20 cellular contexts compared by ENCODE assay signal in the genomic region with DNA sequence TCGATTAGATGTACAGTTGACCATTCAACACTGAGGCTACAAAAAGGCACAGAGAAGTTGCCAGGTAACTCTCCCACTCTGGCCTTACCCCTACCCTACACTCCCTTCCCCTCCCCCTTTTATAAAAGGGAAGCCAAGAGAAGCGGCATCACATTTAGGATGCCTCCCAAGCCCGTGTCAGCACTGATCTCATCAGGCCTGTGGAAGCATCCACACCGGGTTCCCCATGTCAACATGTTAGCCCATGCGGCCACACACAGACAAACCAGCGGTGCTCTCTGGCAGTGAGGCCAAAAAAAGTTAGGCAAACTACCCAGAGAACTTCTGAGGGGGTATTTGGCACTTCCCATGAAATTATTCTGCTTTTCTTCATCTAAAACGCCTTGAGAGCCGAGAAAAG. TPM values are rescaled to one million over a fixed set of nuclear protein-coding genes. Genes with fewer than 3 reads are reported as not detected.
DNase-seq lines count a peak whose midpoint lies in the region; ATAC-seq, FAIRE-seq and TF ChIP-seq lines count a peak whose summit lies in the region.
"Had no signal": no experiment of that assay in that cellular context is flagged by ENCODE, and none has a peak within 500 bp of the region (broad histone marks: within the 10 kb centered on the region; RNA-seq: fewer than 3 reads in every experiment).

No MANE protein-coding gene starts in this region.

- no peaks in the 10 kb centered on the region for H3K9me3 ChIP-seq in mesenchymal stem cell (ENCODE audit: control insufficient read depth, low read length)
- no peaks in the 10 kb centered on the region for H3K9me3 ChIP-seq in effector memory CD4-positive, alpha-beta T cell (ENCODE audit: control insufficient read depth, low read length)
- H3K9me3 ChIP-seq in pancreas, result no peaks in the 10 kb centered on the region
- H3K9me3 ChIP-seq: Peyer's patch had no signal

- H3K27ac ChIP-seq in caudate nucleus (ENCODE audit: low read depth, low read length) (peak overlapping the region; percentile 46), mesenchymal stem cell (ENCODE audit: low read length, poor library complexity, severe bottlenecking) (no peak overlapping the region), pancreas (no peak overlapping the region)
- no peak overlapping the region for H3K27ac ChIP-seq in effector memory CD4-positive, alpha-beta T cell (ENCODE audit: insufficient read depth, low read length, poor library complexity, severe bottlenecking)
- H3K27ac ChIP-seq: BLaER1 treated with 17β-estradiol and CSF1 and Interleukin-3, amounts not matched to agents 10 nM and 100 nM; Peyer's patch had no signal

- H4K91ac ChIP-seq in mesenchymal stem cell (ENCODE audit: low read length), result no peak overlapping the region

- no peak overlapping the region for H2AK5ac ChIP-seq in mesenchymal stem cell (ENCODE audit: low read length, severe bottlenecking)

- TF ChIP-seq CTCF in pancreas (IDR thresholded peaks at IDR 0.05), result no peak

- H3K9me3 Mint-ChIP-seq in effector memory CD8-positive, alpha-beta T cell, result no peaks in the 10 kb centered on the region
- H3K9me3 Mint-ChIP-seq: CD8-positive, alpha-beta memory T cell; GM23338 had no signal

- no peak for FAIRE-seq in pancreas (lab: Jason Lieb, UNC)
- FAIRE-seq: D721Med, HepG2 had no signal

- H3K4me1 ChIP-seq in mesenchymal stem cell (ENCODE audit: control insufficient read depth, insufficient read depth, low read depth, low read length), result peaks cover 2% of the 10 kb centered on the region
- H3K4me1 ChIP-seq in effector memory CD4-positive, alpha-beta T cell (ENCODE audit: control insufficient read depth, insufficient read depth, low read length, poor library complexity, severe bottlenecking), result no peaks in the 10 kb centered on the region
- peaks cover 0 to 4% (median 0%) of the 10 kb centered on the region in 3 donors for H3K4me1 ChIP-seq in pancreas
- H3K4me1 ChIP-seq: BLaER1 treated with 17β-estradiol and CSF1 and Interleukin-3, amounts not matched to agents 10 nM and 100 nM; Peyer's patch had no signal

- no peak overlapping the region for H2BK15ac ChIP-seq in mesenchymal stem cell (ENCODE audit: low read depth, poor library complexity, severe bottlenecking)

- H3K23ac ChIP-seq in mesenchymal stem cell (ENCODE audit: low read length in 2 of 2), result no peak overlapping the region

- no peak overlapping the region for H3K4me3 Mint-ChIP-seq in effector memory CD8-positive, alpha-beta T cell
- H3K4me3 Mint-ChIP-seq: CD8-positive, alpha-beta memory T cell; GM23338 had no signal

- ATAC-seq in Right ventricle myocardium superior (ENCODE audit: poor library complexity), result peak; percentile 63
- ATAC-seq in effector memory CD8-positive, alpha-beta T cell (replicated peaks), result no peak
- no peak for ATAC-seq in pancreas
- no peak for ATAC-seq in GM19351 (IDR thresholded peaks at IDR 0.05; ENCODE audit: unreplicated experiment)
- ATAC-seq: GM23338 had no signal

- H3K4me2 ChIP-seq in mesenchymal stem cell (ENCODE audit: low read length, poor library complexity, severe bottlenecking), result no peak overlapping the region
- H3K4me2 ChIP-seq: BLaER1 treated with 17β-estradiol and CSF1 and Interleukin-3, amounts not matched to agents 10 nM and 100 nM; GM23338 had no signal

- H3K4me3 ChIP-seq in mesenchymal stem cell (ENCODE audit: insufficient read depth in 1 of 2, low read depth in 1 of 2, low read length in 2 of 2) (no peak overlapping the region), pancreas (no peak overlapping the region)
- no peak overlapping the region for H3K4me3 ChIP-seq in effector memory CD4-positive, alpha-beta T cell (ENCODE audit: insufficient read depth, low read depth, low read length, poor library complexity, severe bottlenecking)
- H3K4me3 ChIP-seq: BLaER1 treated with 17β-estradiol and CSF1 and Interleukin-3, amounts not matched to agents 10 nM and 100 nM; GM23338; Peyer's patch had no signal

- H2BK5ac ChIP-seq in mesenchymal stem cell (ENCODE audit: low read depth, low read length, poor library complexity, severe bottlenecking), result no peak overlapping the region

- intact Hi-C loops in Right ventricle myocardium superior (cut with DNase I), result no loop called here
- intact Hi-C loops in cardiac septum (cut with DNase I), result no loop called here
- intact Hi-C loops in pancreas (cut with DNase I), result no loop called here

- no peak overlapping the region for H3K4ac ChIP-seq in mesenchymal stem cell (ENCODE audit: low read depth in 1 of 2, low read length in 2 of 2)

- DNase-seq in Right ventricle myocardium superior (no peak), cardiac septum (ENCODE audit: low spot score) (no peak), caudate nucleus (lab: John Stamatoyannopoulos, UW) (no peak), mesenchymal stem cell (no peak), pancreas (no peak)
- DNase-seq in effector memory CD8-positive, alpha-beta T cell, result no peak
- DNase-seq in effector memory CD4-positive, alpha-beta T cell, result no peak
- DNase-seq: 8988T; CD8-positive, alpha-beta memory T cell; DMS79 treated with DMSO at 0.1 percent for 48 hours; NCI-H1048; NCI-H1436 treated with DMSO at 0.1 percent for 48 hours; NCI-H524; Peyer's patch; SIG-M5 had no signal

- no peaks in the 10 kb centered on the region for H3K36me3 Mint-ChIP-seq in effector memory CD8-positive, alpha-beta T cell (ENCODE audit: insufficient read depth)
- H3K36me3 Mint-ChIP-seq: CD8-positive, alpha-beta memory T cell had no signal

- no peak overlapping the region for H2BK120ac ChIP-seq in mesenchymal stem cell (ENCODE audit: low read depth, low read length)

- H4K8ac ChIP-seq in mesenchymal stem cell (ENCODE audit: low read length), result no peak overlapping the region

- H2AFZ ChIP-seq in mesenchymal stem cell (ENCODE audit: low read depth, low read length), result no peak overlapping the region
- H2AFZ ChIP-seq: GM23338 had no signal

- H3K36me3 ChIP-seq in mesenchymal stem cell (ENCODE audit: control insufficient read depth in 1 of 2, insufficient read depth in 2 of 2, low read depth in 1 of 2, low read length in 2 of 2), result peaks cover 22 to 85% of the 10 kb centered on the region in 2 experiments
- no peaks in the 10 kb centered on the region for H3K36me3 ChIP-seq in effector memory CD4-positive, alpha-beta T cell (ENCODE audit: control insufficient read depth, insufficient read depth, low read length)
- H3K36me3 ChIP-seq in pancreas, result no peaks in the 10 kb centered on the region
- H3K36me3 ChIP-seq: Peyer's patch had no signal

- peaks cover 0 to 10% of the 10 kb centered on the region in 2 donors for H3K27me3 Mint-ChIP-seq in effector memory CD8-positive, alpha-beta T cell

- whole genome bisulfite sequencing in mesenchymal stem cell, result 98% methylated on average over 8 of the region's 8 CpGs
- WGBS in pancreas, 2 donors, result 85 to 92% methylated on average over 8 of the region's 8 CpGs

- peaks cover 23% of the 10 kb centered on the region for H3K79me1 ChIP-seq in mesenchymal stem cell (replicated peaks; ENCODE audit: low read length, poor library complexity, severe bottlenecking)

- no peaks in the 10 kb centered on the region for H3K27me3 ChIP-seq in mesenchymal stem cell (ENCODE audit: control insufficient read depth in 1 of 2, insufficient read depth in 1 of 2, low read length in 2 of 2)
- no peaks in the 10 kb centered on the region for H3K27me3 ChIP-seq in effector memory CD4-positive, alpha-beta T cell (replicated peaks; ENCODE audit: control insufficient read depth, insufficient read depth, low read length, poor library complexity, severe bottlenecking)
- H3K27me3 ChIP-seq in pancreas, result no peaks in the 10 kb centered on the region
- H3K27me3 ChIP-seq: BLaER1 treated with 17β-estradiol and CSF1 and Interleukin-3, amounts not matched to agents 10 nM and 100 nM; Peyer's patch had no signal

- no peak overlapping the region for H3K18ac ChIP-seq in mesenchymal stem cell (ENCODE audit: low read depth in 1 of 2, low read length in 2 of 2)

- H3K27ac Mint-ChIP-seq in effector memory CD8-positive, alpha-beta T cell, result no peak overlapping the region
- H3K27ac Mint-ChIP-seq: CD8-positive, alpha-beta memory T cell; GM23338 had no signal

- H3K9ac ChIP-seq in mesenchymal stem cell (ENCODE audit: low read length), result peak overlapping the region; percentile 21
- H3K9ac ChIP-seq: BLaER1 treated with 17β-estradiol and CSF1 and Interleukin-3, amounts not matched to agents 10 nM and 100 nM had no signal

- no peak overlapping the region for H2BK12ac ChIP-seq in mesenchymal stem cell (ENCODE audit: low read length in 2 of 2)

- H3K4me1 Mint-ChIP-seq in effector memory CD8-positive, alpha-beta T cell (ENCODE audit: low read depth in 2 of 2), result no peaks in the 10 kb centered on the region
- H3K4me1 Mint-ChIP-seq: CD8-positive, alpha-beta memory T cell had no signal

- H3K14ac ChIP-seq in mesenchymal stem cell (ENCODE audit: low read length in 2 of 2), result no peak overlapping the region

RNA-seq across cellular contexts. Expression of a gene that starts 29.9 kb away (rescaled TPM):
- 18.5 TPM for total RNA-seq in Right ventricle myocardium superior
- total RNA-seq in cardiac septum, result 6.9 TPM
- polyA plus RNA-seq in mesenchymal stem cell (2013, experiment 1 of 2), result 23.6 TPM
- 22.7 TPM for polyA plus RNA-seq in mesenchymal stem cell (2013, experiment 2 of 2)
- 1 to 10 TPM; 2.4 to 8.2 (median 4.9) TPM for total RNA-seq in pancreas
- polyA plus RNA-seq in pancreas, result 1 to 10 TPM; 2.6 to 6.1 TPM
